ENCODE assay signal across 8 cellular contexts in genomic region chr6:10383312-10384063, GRCh38. TPM values are rescaled to one million over a fixed set of nuclear protein-coding genes. Genes with fewer than 3 reads are reported as not detected.
DNase-seq lines count a peak whose midpoint lies in the region; ATAC-seq and TF ChIP-seq lines count a peak whose summit lies in the region.

No MANE protein-coding gene starts in this region.

- H3K9me3 ChIP-seq in ectodermal cell (ENCODE audit: control insufficient read depth, low read length): no peaks in the 10 kb centered on the region

- H3K4me3 Mint-ChIP-seq in nephron progenitor cell: peak overlapping the region; percentile 30

- TF ChIP-seq CTCF in nephron progenitor cell (IDR thresholded peaks at IDR 0.05): no peak

- H3K36me3 Mint-ChIP-seq in nephron progenitor cell (ENCODE audit: low read depth): no peaks in the 10 kb centered on the region

- peaks cover 86% of the 10 kb centered on the region for H3K27me3 ChIP-seq in ectodermal cell (ENCODE audit: control insufficient read depth, insufficient read depth, low read length, poor library complexity, severe bottlenecking)

- H3K27ac Mint-ChIP-seq in nephron progenitor cell: no peak overlapping the region

- H3K27me3 Mint-ChIP-seq in nephron progenitor cell (ENCODE audit: low read depth, poor library complexity): peaks cover 97% of the 10 kb centered on the region

- DNase-seq in EH (ENCODE audit: low read depth): peak; percentile 52
- peak; percentile 63 for DNase-seq in LoVo (ENCODE audit: low spot score)
- peak; percentile 59 for DNase-seq in nephron progenitor cell
- no peak for DNase-seq in stimulated activated CD4-positive, alpha-beta T cell treated with anti-CD3 and anti-CD28 coated beads, Interleukin-1b, Interleukin-23, amount 100 ng/mL, for 48 hours
- DNase-seq in T1000 (lab: John Stamatoyannopoulos, UW): no peak

- no peaks in the 10 kb centered on the region for H3K9me3 Mint-ChIP-seq in nephron progenitor cell

- ATAC-seq in HG03135 (IDR thresholded peaks at IDR 0.05; ENCODE audit: unreplicated experiment): no peak
- no peak for ATAC-seq in GM18858 (IDR thresholded peaks at IDR 0.05; ENCODE audit: unreplicated experiment)

- peak overlapping the region; percentile 18 for H3K4me3 ChIP-seq in ectodermal cell (ENCODE audit: insufficient read depth, low read depth, low read length)

- H3K4me1 ChIP-seq in ectodermal cell (ENCODE audit: control insufficient read depth, insufficient read depth, low read length): peaks cover 30% of the 10 kb centered on the region

- no peak overlapping the region for H3K27ac ChIP-seq in ectodermal cell (ENCODE audit: insufficient read depth, low read depth, low read length, poor library complexity, severe bottlenecking)

- WGBS in ectodermal cell, 2 experiments: 1% methylated on average over 51 of the region's 51 CpGs

- H3K4me1 Mint-ChIP-seq in nephron progenitor cell: peaks cover 25% of the 10 kb centered on the region

- no peaks in the 10 kb centered on the region for H3K36me3 ChIP-seq in ectodermal cell (ENCODE audit: control insufficient read depth, insufficient read depth, low read length)

RNA-seq across cellular contexts. Expression of gene TFAP2A, which starts 31.4 kb away (rescaled TPM):
- polyA plus RNA-seq in ectodermal cell (2013, experiment 1 of 4): 21.7 TPM
- 18.7 TPM for polyA plus RNA-seq in ectodermal cell (2013, experiment 2 of 4)
- 19.3 TPM for polyA plus RNA-seq in ectodermal cell (2013, experiment 3 of 4)
- 21.9 TPM for polyA plus RNA-seq in ectodermal cell (2013, experiment 4 of 4)

Comparison
In these comparisons a context has a peak if more than half of its experiments do, and no peak if none do; other contexts are left out.
1. DNase-seq: peak in EH (single experiment), LoVo (single experiment) and nephron progenitor cell (single experiment); none in stimulated activated CD4-positive, alpha-beta T cell treated with anti-CD3 and anti-CD28 coated beads, Interleukin-1b, Interleukin-23, amount 100 ng/mL, for 48 hours (single experiment) and T1000 (single experiment).